ENCODE assay signal across 8 cellular contexts in the genomic region with DNA sequence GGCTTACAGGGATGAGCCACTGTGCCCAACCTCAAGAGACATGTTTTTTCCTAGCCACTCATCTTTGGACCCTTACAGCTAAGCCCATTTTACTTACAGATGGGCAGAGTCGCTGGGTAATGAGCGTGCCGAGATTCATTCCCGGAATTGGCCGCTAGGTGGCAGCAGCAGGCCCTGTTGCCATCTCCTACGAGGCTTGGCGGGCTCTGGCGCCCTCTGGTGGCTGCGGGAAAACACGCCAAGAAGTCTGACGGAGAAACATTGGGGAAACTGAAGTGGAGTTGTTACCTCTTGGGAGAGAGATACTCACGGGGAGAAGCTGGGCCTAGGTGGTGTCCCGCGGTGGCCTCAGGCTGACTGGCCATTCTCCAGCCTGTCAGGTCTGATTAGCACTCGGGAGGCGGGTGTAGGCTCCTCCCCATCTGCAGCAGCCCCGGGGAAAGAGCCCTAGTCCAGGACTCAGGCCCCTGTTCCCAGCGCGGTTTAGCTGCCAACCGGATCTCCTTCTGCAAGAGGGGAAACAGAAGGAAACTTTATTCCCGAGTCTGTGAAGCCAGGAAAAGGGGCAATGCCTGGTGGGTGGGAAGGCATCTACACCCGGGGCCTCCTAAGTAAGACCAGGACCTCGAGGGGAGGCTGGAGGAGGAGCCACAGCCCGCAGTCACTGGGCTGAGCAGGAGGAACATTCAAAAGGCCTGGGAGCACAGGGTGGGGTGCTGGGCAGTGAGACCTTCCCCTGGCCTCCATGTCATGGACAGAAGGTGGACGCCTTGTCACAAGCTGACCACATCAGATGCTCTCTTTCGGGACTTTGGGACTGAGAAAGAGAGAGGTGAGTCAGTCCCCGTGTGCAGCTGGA. TPM values are rescaled to one million over a fixed set of nuclear protein-coding genes. Genes with fewer than 3 reads are reported as not detected.
DNase-seq lines count a peak whose midpoint lies in the region; ATAC-seq, FAIRE-seq and TF ChIP-seq lines count a peak whose summit lies in the region.

No MANE protein-coding gene starts in this region.

- 0 out of 4 replicates have a peak, but pooled peaks of 1 of the 2 experiments have one; percentile 18 for TF ChIP-seq EP300 in HepG2 (IDR thresholded peaks at IDR 0.05; ENCODE audit: low read depth in 2 of 2, low read length in 2 of 2)
- no peak for TF ChIP-seq EP300 in HepG2 (CRISPR knock-in tag; IDR thresholded peaks at IDR 0.05; ENCODE audit: borderline replicate concordance)

- POLR2A ChIA-PET in HepG2 (lab: Yijun Ruan, JAX), result interaction anchor here (0.6 to 1.8 kb wide), 6 partner anchors 11 to 83 kb away, joined by 3 to 6 read pairs (median 4); no protein-coding TSS in a partner anchor

- H4K20me1 ChIP-seq in HepG2 (ENCODE audit: insufficient read depth, low read length), result no peaks in the 10 kb centered on the region

- H3K79me2 ChIP-seq in HepG2 (ENCODE audit: insufficient read depth, low read length), result no peaks in the 10 kb centered on the region

- TF ChIP-seq POLR2A in HepG2 (IDR thresholded peaks at IDR 0.05; ENCODE audit: insufficient read depth in 1 of 2, low read depth in 2 of 2, low read length in 2 of 2), result no peak

- no peaks in the 10 kb centered on the region for H3K27me3 ChIP-seq in HepG2 (ENCODE audit: control insufficient read depth in 1 of 2, insufficient read depth in 2 of 2, low read length in 2 of 2)

- H3K4me2 ChIP-seq in HepG2 (ENCODE audit: low read depth, low read length), result peak overlapping the region; percentile 61

- no TSS peak for BruUV-seq in HepG2 (replicated peaks; lab: Mats Ljungman, UMichigan)

- peak; percentile 100 for TF ChIP-seq CTCF in HepG2 (CRISPR knock-in tag; IDR thresholded peaks at IDR 0.05)

- ATAC-seq in HepG2 (peak; percentile 52), HG02571 (IDR thresholded peaks at IDR 0.05; ENCODE audit: unreplicated experiment) (no peak)

- CTCF ChIA-PET in HepG2 (lab: Yijun Ruan, JAX; ENCODE audit: low intra/inter-chr PET ratio, low total read pairs), result interaction anchor here (0.6 to 1.8 kb wide), 12 partner anchors 9 to 331 kb away, joined by 3 to 14 read pairs (median 4); partner anchors contain the start of genes PTGES2 and SLC25A25

- H3K9ac ChIP-seq in HepG2 (ENCODE audit: insufficient read depth, low read depth, low read length), result peak overlapping the region; percentile 37; the same call in 1 of the 2 replicates

- H3K9me3 ChIP-seq in HepG2 (ENCODE audit: low read length), result no peaks in the 10 kb centered on the region

- peaks cover 55% of the 10 kb centered on the region for H3K4me1 ChIP-seq in HepG2 (ENCODE audit: insufficient read depth, low read length)

- WGBS in HepG2 (ENCODE audit: low lambda C conversion rate), result 21% methylated on average over 25 of the region's 27 CpGs

- TF ChIP-seq RAD21 in HepG2 (CRISPR knock-in tag; IDR thresholded peaks at IDR 0.05), result peak; percentile 98

- peak overlapping the region; percentile 18 for H3K27ac ChIP-seq in HepG2 (ENCODE audit: extremely low read length, insufficient read depth, low read length)

- intact Hi-C loops in HepG2 (cut with micrococcal nuclease; ENCODE audit: unreplicated experiment), result loop anchor here (1.0 to 10.0 kb wide), 2 partner anchors 9 to 173 kb away; partner anchors contain the start of gene PTGES2

- in situ Hi-C loops in HepG2 (cut with HindIII; ENCODE audit: extremely low pct_ligation_motif_present, low pct_unique_long_range_greater_than_20kb), result no loop called here

- no peak overlapping the region for H2AFZ ChIP-seq in HepG2 (ENCODE audit: low read length)

- H3K4me3 ChIP-seq in HepG2 (replicated peaks in 1 of 3; ENCODE audit: insufficient read depth in 1 of 3, low read depth in 2 of 3, low read length in 3 of 3), result peak overlapping the region in 1 of 3 experiments; percentile 27; a peak in 1 of 6 replicates

- FAIRE-seq in HepG2 (lab: Jason Lieb, UNC), result peak; percentile 90

- DNase-seq in GM04504 (ENCODE audit: low read depth) (peak; percentile 59), HPDE6-E6E7 (ENCODE audit: extremely low spot score) (peak; percentile 76), NCI-H82 treated with DMSO at 0.1 percent for 48 hours (lab: John Stamatoyannopoulos, UW; ENCODE audit: unreplicated experiment) (peak; percentile 56), dedifferentiated amniotic fluid mesenchymal stem cell (ENCODE audit: extremely low spot score) (peak; percentile 85), HepG2 (ENCODE audit: low spot score) (peak; percentile 78)
- DNase-seq in activated CD4-positive, alpha-beta T cell treated with anti-CD3 and anti-CD28 coated beads, Interleukin-2, amount 50 U/mL, for 24 hours (ENCODE audit: low read depth in 1 of 2, low spot score in 1 of 2), result peak; percentile 94 to 99
- DNase-seq in stimulated activated CD4-positive, alpha-beta T cell treated with anti-CD3 and anti-CD28 coated beads, Interleukin-4, amount 100 ng/mL, for 4 hours, result peak; percentile 89 to 99

- H3K36me3 ChIP-seq in HepG2 (replicated peaks in 1 of 2; ENCODE audit: control insufficient read depth in 1 of 2, insufficient read depth in 2 of 2, low read length in 2 of 2), result peaks cover 2 to 20% of the 10 kb centered on the region in 2 experiments; a peak in 3 of 5 replicates

RNA-seq across cellular contexts. Expression of gene PTGES2, which starts 9.7 kb away (rescaled TPM):
- 68.5 and 79.8 TPM in 2 replicates for total RNA-seq in HepG2 (2016; rRNA removed; fragmentation: Illumina TruSeq; extraction: Trizol)
- total RNA-seq in HepG2 (2016; cell fraction: cytosol; rRNA removed; fragmentation: Illumina TruSeq; extraction: Trizol; ENCODE audit: low read depth), result 176 and 179 TPM in 2 replicates
- total RNA-seq in HepG2 (2016; cell fraction: insoluble cytoplasmic fraction; rRNA removed; fragmentation: Illumina TruSeq; extraction: Trizol), result 65.6 and 85.2 TPM in 2 replicates
- total RNA-seq in HepG2 (2016; cell fraction: membrane; rRNA removed; fragmentation: Illumina TruSeq; extraction: Trizol), result 80.3 and 84.6 TPM in 2 replicates
- total RNA-seq in HepG2 (2016; cell fraction: nucleus; rRNA removed; fragmentation: Illumina TruSeq; extraction: Trizol), result 40.6 and 44.2 TPM in 2 replicates
- 63.7 and 67.2 TPM in 2 replicates for polyA plus RNA-seq in HepG2 (2011; rRNA removed)
- polyA plus RNA-seq in HepG2 (2011; cell fraction: cytosol; rRNA removed), result 53.6 and 85.6 TPM in 2 replicates
- polyA plus RNA-seq in HepG2 (2011; cell fraction: nucleus; rRNA removed), result 128 and 148 TPM in 2 replicates
- 39.6 and 40.6 TPM in 2 replicates for polyA plus RNA-seq in HepG2 (2012)
- 61.1 and 71.8 TPM in 2 replicates for polyA plus RNA-seq in HepG2 (2016; cell fraction: cytosol; fragmentation: Illumina TruSeq; extraction: Trizol; ENCODE audit: low read depth)
- polyA plus RNA-seq in HepG2 (2016; cell fraction: insoluble cytoplasmic fraction; fragmentation: Illumina TruSeq; extraction: Trizol; ENCODE audit: low read depth), result 67.8 and 88.5 TPM in 2 replicates
- polyA plus RNA-seq in HepG2 (2016; cell fraction: membrane; fragmentation: Illumina TruSeq; extraction: Trizol; ENCODE audit: low read depth), result 68.9 and 78.2 TPM in 2 replicates
- polyA plus RNA-seq in HepG2 (2016; cell fraction: nucleus; fragmentation: Illumina TruSeq; extraction: Trizol; ENCODE audit: insufficient read depth, low read depth), result 101 and 105 TPM in 2 replicates
- polyA minus RNA-seq in HepG2 (2011; rRNA and poly(A)+ RNA removed; ENCODE audit: low replicate concordance), result 109 and 143 TPM in 2 replicates
- 29.5 and 39.2 TPM in 2 replicates for polyA minus RNA-seq in HepG2 (2011; cell fraction: cytosol; rRNA and poly(A)+ RNA removed)
- 39.4 and 44.6 TPM in 2 replicates for polyA minus RNA-seq in HepG2 (2011; cell fraction: nucleus; rRNA and poly(A)+ RNA removed)

RNA-seq across cellular contexts. Expression of gene LCN2, which starts 31.4 kb away (rescaled TPM):
- 0.34 and 0.38 TPM in 2 replicates for total RNA-seq in HepG2 (2016; rRNA removed; fragmentation: Illumina TruSeq; extraction: Trizol)
- 0.40 TPM in 1 of 2 replicates, not detected in the other for total RNA-seq in HepG2 (2016; cell fraction: cytosol; rRNA removed; fragmentation: Illumina TruSeq; extraction: Trizol; ENCODE audit: low read depth)
- 0.24 TPM in 1 of 2 replicates, not detected in the other for total RNA-seq in HepG2 (2016; cell fraction: insoluble cytoplasmic fraction; rRNA removed; fragmentation: Illumina TruSeq; extraction: Trizol)
- 0.34 and 0.38 TPM in 2 replicates for total RNA-seq in HepG2 (2016; cell fraction: membrane; rRNA removed; fragmentation: Illumina TruSeq; extraction: Trizol)
- total RNA-seq in HepG2 (2016; cell fraction: nucleus; rRNA removed; fragmentation: Illumina TruSeq; extraction: Trizol), result not detected in 2 replicates
- 1.4 and 2.3 TPM in 2 replicates for polyA plus RNA-seq in HepG2 (2011; rRNA removed)
- polyA plus RNA-seq in HepG2 (2011; cell fraction: cytosol; rRNA removed), result 0.93 and 2.4 TPM in 2 replicates
- polyA plus RNA-seq in HepG2 (2011; cell fraction: nucleus; rRNA removed), result 4.4 and 6.2 TPM in 2 replicates
- 1.5 and 1.7 TPM in 2 replicates for polyA plus RNA-seq in HepG2 (2012)
- polyA plus RNA-seq in HepG2 (2016; cell fraction: cytosol; fragmentation: Illumina TruSeq; extraction: Trizol; ENCODE audit: low read depth), result 0.69 and 0.92 TPM in 2 replicates
- polyA plus RNA-seq in HepG2 (2016; cell fraction: insoluble cytoplasmic fraction; fragmentation: Illumina TruSeq; extraction: Trizol; ENCODE audit: low read depth), result 0.71 and 0.76 TPM in 2 replicates
- 0.49 and 0.63 TPM in 2 replicates for polyA plus RNA-seq in HepG2 (2016; cell fraction: membrane; fragmentation: Illumina TruSeq; extraction: Trizol; ENCODE audit: low read depth)
- polyA plus RNA-seq in HepG2 (2016; cell fraction: nucleus; fragmentation: Illumina TruSeq; extraction: Trizol; ENCODE audit: insufficient read depth, low read depth), result 1.7 and 3.0 TPM in 2 replicates
- polyA minus RNA-seq in HepG2 (2011; rRNA and poly(A)+ RNA removed; ENCODE audit: low replicate concordance), result 0.44 and 0.52 TPM in 2 replicates
- 0.99 TPM in 1 of 2 replicates, not detected in the other for polyA minus RNA-seq in HepG2 (2011; cell fraction: cytosol; rRNA and poly(A)+ RNA removed)
- not detected in 2 replicates for polyA minus RNA-seq in HepG2 (2011; cell fraction: nucleus; rRNA and poly(A)+ RNA removed)

RNA-seq across cellular contexts. Expression of gene BBLN, which starts 42.2 kb away (rescaled TPM):
- total RNA-seq in HepG2 (2016; rRNA removed; fragmentation: Illumina TruSeq; extraction: Trizol), result 22.2 and 33.1 TPM in 2 replicates
- 146 and 177 TPM in 2 replicates for total RNA-seq in HepG2 (2016; cell fraction: cytosol; rRNA removed; fragmentation: Illumina TruSeq; extraction: Trizol; ENCODE audit: low read depth)
- 17.4 and 30.2 TPM in 2 replicates for total RNA-seq in HepG2 (2016; cell fraction: insoluble cytoplasmic fraction; rRNA removed; fragmentation: Illumina TruSeq; extraction: Trizol)
- total RNA-seq in HepG2 (2016; cell fraction: membrane; rRNA removed; fragmentation: Illumina TruSeq; extraction: Trizol), result 86.9 and 114 TPM in 2 replicates
- 11.7 and 11.9 TPM in 2 replicates for total RNA-seq in HepG2 (2016; cell fraction: nucleus; rRNA removed; fragmentation: Illumina TruSeq; extraction: Trizol)
- 27.6 and 29.5 TPM in 2 replicates for polyA plus RNA-seq in HepG2 (2011; rRNA removed)
- polyA plus RNA-seq in HepG2 (2011; cell fraction: cytosol; rRNA removed), result 25.8 and 50.8 TPM in 2 replicates
- 19.2 and 22.8 TPM in 2 replicates for polyA plus RNA-seq in HepG2 (2011; cell fraction: nucleus; rRNA removed)
- 13.4 and 25.7 TPM in 2 replicates for polyA plus RNA-seq in HepG2 (2012)
- 235 and 253 TPM in 2 replicates for polyA plus RNA-seq in HepG2 (2016; cell fraction: cytosol; fragmentation: Illumina TruSeq; extraction: Trizol; ENCODE audit: low read depth)
- 19.0 and 25.9 TPM in 2 replicates for polyA plus RNA-seq in HepG2 (2016; cell fraction: insoluble cytoplasmic fraction; fragmentation: Illumina TruSeq; extraction: Trizol; ENCODE audit: low read depth)
- 124 and 129 TPM in 2 replicates for polyA plus RNA-seq in HepG2 (2016; cell fraction: membrane; fragmentation: Illumina TruSeq; extraction: Trizol; ENCODE audit: low read depth)
- polyA plus RNA-seq in HepG2 (2016; cell fraction: nucleus; fragmentation: Illumina TruSeq; extraction: Trizol; ENCODE audit: insufficient read depth, low read depth), result 21.4 TPM in 2 replicates
- 17.1 and 32.9 TPM in 2 replicates for polyA minus RNA-seq in HepG2 (2011; rRNA and poly(A)+ RNA removed; ENCODE audit: low replicate concordance)
- polyA minus RNA-seq in HepG2 (2011; cell fraction: cytosol; rRNA and poly(A)+ RNA removed), result 13.6 and 21.6 TPM in 2 replicates
- 4.8 and 7.1 TPM in 2 replicates for polyA minus RNA-seq in HepG2 (2011; cell fraction: nucleus; rRNA and poly(A)+ RNA removed)

RNA-seq across cellular contexts. Expression of gene SLC25A25, which starts 49.8 kb away (rescaled TPM):
- 18.5 and 24.8 TPM in 2 replicates for total RNA-seq in HepG2 (2016; rRNA removed; fragmentation: Illumina TruSeq; extraction: Trizol)
- 4.5 and 5.1 TPM in 2 replicates for total RNA-seq in HepG2 (2016; cell fraction: cytosol; rRNA removed; fragmentation: Illumina TruSeq; extraction: Trizol; ENCODE audit: low read depth)
- total RNA-seq in HepG2 (2016; cell fraction: insoluble cytoplasmic fraction; rRNA removed; fragmentation: Illumina TruSeq; extraction: Trizol), result 16.4 and 24.3 TPM in 2 replicates
- 10.5 and 11.1 TPM in 2 replicates for total RNA-seq in HepG2 (2016; cell fraction: membrane; rRNA removed; fragmentation: Illumina TruSeq; extraction: Trizol)
- total RNA-seq in HepG2 (2016; cell fraction: nucleus; rRNA removed; fragmentation: Illumina TruSeq; extraction: Trizol), result 21.4 and 25.1 TPM in 2 replicates
- polyA plus RNA-seq in HepG2 (2011; rRNA removed), result 10.5 and 16.7 TPM in 2 replicates
- polyA plus RNA-seq in HepG2 (2011; cell fraction: cytosol; rRNA removed), result 10.7 and 11.2 TPM in 2 replicates
- 26.1 and 29.6 TPM in 2 replicates for polyA plus RNA-seq in HepG2 (2011; cell fraction: nucleus; rRNA removed)
- polyA plus RNA-seq in HepG2 (2012), result 12.9 and 15.5 TPM in 2 replicates
- 1.1 and 1.3 TPM in 2 replicates for polyA plus RNA-seq in HepG2 (2016; cell fraction: cytosol; fragmentation: Illumina TruSeq; extraction: Trizol; ENCODE audit: low read depth)
- polyA plus RNA-seq in HepG2 (2016; cell fraction: insoluble cytoplasmic fraction; fragmentation: Illumina TruSeq; extraction: Trizol; ENCODE audit: low read depth), result 11.6 and 13.1 TPM in 2 replicates
- 2.6 and 2.7 TPM in 2 replicates for polyA plus RNA-seq in HepG2 (2016; cell fraction: membrane; fragmentation: Illumina TruSeq; extraction: Trizol; ENCODE audit: low read depth)
- polyA plus RNA-seq in HepG2 (2016; cell fraction: nucleus; fragmentation: Illumina TruSeq; extraction: Trizol; ENCODE audit: insufficient read depth, low read depth), result 31.1 and 36.4 TPM in 2 replicates
- 20.5 and 28.1 TPM in 2 replicates for polyA minus RNA-seq in HepG2 (2011; rRNA and poly(A)+ RNA removed; ENCODE audit: low replicate concordance)
- 10.0 and 10.2 TPM in 2 replicates for polyA minus RNA-seq in HepG2 (2011; cell fraction: cytosol; rRNA and poly(A)+ RNA removed)
- polyA minus RNA-seq in HepG2 (2011; cell fraction: nucleus; rRNA and poly(A)+ RNA removed), result 14.4 and 26.1 TPM in 2 replicates

RNA-seq across cellular contexts. Expression of gene NAIF1, which starts 50.7 kb away (rescaled TPM):
- total RNA-seq in HepG2 (2016; rRNA removed; fragmentation: Illumina TruSeq; extraction: Trizol), result 6.0 and 6.6 TPM in 2 replicates
- total RNA-seq in HepG2 (2016; cell fraction: cytosol; rRNA removed; fragmentation: Illumina TruSeq; extraction: Trizol; ENCODE audit: low read depth), result 3.1 and 4.1 TPM in 2 replicates
- total RNA-seq in HepG2 (2016; cell fraction: insoluble cytoplasmic fraction; rRNA removed; fragmentation: Illumina TruSeq; extraction: Trizol), result 6.0 and 6.4 TPM in 2 replicates
- total RNA-seq in HepG2 (2016; cell fraction: membrane; rRNA removed; fragmentation: Illumina TruSeq; extraction: Trizol), result 5.7 and 6.1 TPM in 2 replicates
- 2.9 and 4.1 TPM in 2 replicates for total RNA-seq in HepG2 (2016; cell fraction: nucleus; rRNA removed; fragmentation: Illumina TruSeq; extraction: Trizol)
- 6.9 TPM in 2 replicates for polyA plus RNA-seq in HepG2 (2011; rRNA removed)
- polyA plus RNA-seq in HepG2 (2011; cell fraction: cytosol; rRNA removed), result 4.9 and 6.4 TPM in 2 replicates
- polyA plus RNA-seq in HepG2 (2011; cell fraction: nucleus; rRNA removed), result 3.8 and 4.0 TPM in 2 replicates
- polyA plus RNA-seq in HepG2 (2012), result 3.0 and 3.8 TPM in 2 replicates
- 2.4 and 2.6 TPM in 2 replicates for polyA plus RNA-seq in HepG2 (2016; cell fraction: cytosol; fragmentation: Illumina TruSeq; extraction: Trizol; ENCODE audit: low read depth)
- polyA plus RNA-seq in HepG2 (2016; cell fraction: insoluble cytoplasmic fraction; fragmentation: Illumina TruSeq; extraction: Trizol; ENCODE audit: low read depth), result 5.2 and 5.7 TPM in 2 replicates
- polyA plus RNA-seq in HepG2 (2016; cell fraction: membrane; fragmentation: Illumina TruSeq; extraction: Trizol; ENCODE audit: low read depth), result 3.5 and 3.9 TPM in 2 replicates
- 4.9 and 5.1 TPM in 2 replicates for polyA plus RNA-seq in HepG2 (2016; cell fraction: nucleus; fragmentation: Illumina TruSeq; extraction: Trizol; ENCODE audit: insufficient read depth, low read depth)
- 8.2 and 13.2 TPM in 2 replicates for polyA minus RNA-seq in HepG2 (2011; rRNA and poly(A)+ RNA removed; ENCODE audit: low replicate concordance)
- polyA minus RNA-seq in HepG2 (2011; cell fraction: cytosol; rRNA and poly(A)+ RNA removed), result 3.2 and 6.0 TPM in 2 replicates
- polyA minus RNA-seq in HepG2 (2011; cell fraction: nucleus; rRNA and poly(A)+ RNA removed), result 1.5 and 2.1 TPM in 2 replicates
